Comparison of ENCODE assay signal across 1 cellular context in the genomic region with DNA sequence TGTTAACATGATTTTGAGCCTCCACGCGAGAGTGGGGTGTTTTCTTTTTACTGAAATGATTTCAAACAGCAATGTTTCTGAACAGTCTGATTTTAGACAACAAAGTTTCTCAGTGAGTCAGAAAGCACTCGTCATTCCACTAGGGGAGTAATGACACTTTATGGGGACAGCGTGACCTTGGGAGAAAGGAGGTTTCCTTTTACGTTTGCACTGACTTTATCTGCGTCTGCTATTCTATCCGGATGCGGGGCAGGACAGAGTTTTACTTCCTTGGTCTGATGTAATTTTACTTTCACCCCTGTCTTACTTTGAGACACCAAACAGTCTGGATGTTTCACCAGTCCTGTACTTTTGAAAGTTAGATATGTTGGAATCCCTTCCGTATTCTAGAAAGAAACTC.
TF ChIP-seq lines count a peak whose summit lies in the region.

No MANE protein-coding gene starts in this region.

TF ChIP-seq in K562, 482 proteins besides CTCF, POLR2A, EP300 and RAD21:
- no peak for TF ChIP-seq PTRF (tag; IDR thresholded peaks at IDR 0.05)
- no peak for TF ChIP-seq MCM7 (IDR thresholded peaks at IDR 0.05)
- no peak for TF ChIP-seq KDM1A (IDR thresholded peaks at IDR 0.05)
- TF ChIP-seq ZNF76 (CRISPR knock-in tag; IDR thresholded peaks at IDR 0.05; ENCODE audit: borderline replicate concordance), result no peak
- no peak for TF ChIP-seq YY1 (IDR thresholded peaks at IDR 0.05; ENCODE audit: borderline replicate concordance in 1 of 3, control insufficient read depth in 1 of 3, extremely low read depth in 1 of 3, insufficient read depth in 3 of 3, insufficient read length in 1 of 3, insufficient replicate concordance in 2 of 3, low read depth in 1 of 3, low read length in 2 of 3)
- TF ChIP-seq ZNF740 (CRISPR knock-in tag; IDR thresholded peaks at IDR 0.05), result no peak
- no peak for TF ChIP-seq ZNF740 (tag; IDR thresholded peaks at IDR 0.05)
- no peak for TF ChIP-seq RFX1 (IDR thresholded peaks at IDR 0.05)
- peak; percentile 67 for TF ChIP-seq ETV1 (tag; conservative IDR thresholded peaks at IDR 0.05; ENCODE audit: low read depth)
- TF ChIP-seq NUFIP1 (IDR thresholded peaks at IDR 0.05; ENCODE audit: partially characterized antibody), result no peak
- TF ChIP-seq HES1 (IDR thresholded peaks at IDR 0.05; ENCODE audit: low read depth), result no peak
- TF ChIP-seq ZNF830 (CRISPR knock-in tag; IDR thresholded peaks at IDR 0.05), result no peak
- TF ChIP-seq ZFX (CRISPR knock-in tag; IDR thresholded peaks at IDR 0.05), result no peak
- TF ChIP-seq NR2C2 (CRISPR knock-in tag; IDR thresholded peaks at IDR 0.05), result no peak
- TF ChIP-seq NR2C2 (tag; IDR thresholded peaks at IDR 0.05), result peak; percentile 23; the same call in 1 of the 2 replicates
- peak; percentile 43; the same call in 1 of the 2 replicates for TF ChIP-seq GABPA (tag; conservative IDR thresholded peaks at IDR 0.05; ENCODE audit: low read depth)
- TF ChIP-seq SMAD4 (CRISPR knock-in tag; conservative IDR thresholded peaks at IDR 0.05), result no peak
- TF ChIP-seq TAF1 (IDR thresholded peaks at IDR 0.05; ENCODE audit: control insufficient read depth, extremely low read depth, insufficient read depth, low read length, severe bottlenecking), result no peak
- TF ChIP-seq ESRRA (IDR thresholded peaks at IDR 0.05; ENCODE audit: borderline replicate concordance, low read depth), result peak; percentile 91
- peak; percentile 54; the same call in 1 of the 2 replicates for TF ChIP-seq ZNF766 (CRISPR knock-in tag; conservative IDR thresholded peaks at IDR 0.05)
- TF ChIP-seq CEBPG (CRISPR knock-in tag; IDR thresholded peaks at IDR 0.05), result no peak
- peak in 1 of 2 experiments; percentile 40; a peak in 1 of 4 replicates for TF ChIP-seq CEBPG (tag; conservative IDR thresholded peaks at IDR 0.05 in 1 of 2, IDR thresholded peaks at IDR 0.05 in 1 of 2)
TF ChIP-seq in K562: peak in this region for 6.
